Comparison of ENCODE assay signal across 20 cellular contexts in the genomic region with DNA sequence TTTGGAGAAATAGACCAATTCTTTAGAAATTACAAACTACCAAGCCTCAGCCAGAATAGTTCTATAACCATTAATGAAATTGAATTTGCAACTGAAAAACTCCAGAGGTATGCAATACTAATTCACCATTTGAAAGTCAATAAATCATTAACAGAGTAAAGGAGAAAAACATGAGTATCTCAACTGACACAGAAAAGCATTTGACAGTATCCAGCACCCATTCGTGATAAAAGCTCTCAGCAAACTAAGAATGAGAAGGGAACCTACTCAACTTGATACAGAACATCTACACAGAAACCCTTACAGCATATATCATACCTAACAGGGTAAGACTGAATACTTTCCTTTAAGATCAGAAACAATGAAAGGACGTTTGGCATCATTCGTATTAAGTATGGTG. TPM values are rescaled to one million over a fixed set of nuclear protein-coding genes. Genes with fewer than 3 reads are reported as not detected.
DNase-seq lines count a peak whose midpoint lies in the region; ATAC-seq, FAIRE-seq and TF ChIP-seq lines count a peak whose summit lies in the region.
"Had no signal": no experiment of that assay in that cellular context is flagged by ENCODE, and none has a peak within 500 bp of the region (broad histone marks: within the 10 kb centered on the region; RNA-seq: fewer than 3 reads in every experiment).

No MANE protein-coding gene starts in this region.

- ATAC-seq in GM18867 (IDR thresholded peaks at IDR 0.05; ENCODE audit: unreplicated experiment) (peak; percentile 66), GM19467 (IDR thresholded peaks at IDR 0.05; ENCODE audit: unreplicated experiment) (peak; percentile 53), HG02884 (IDR thresholded peaks at IDR 0.05; ENCODE audit: unreplicated experiment) (no peak)
- ATAC-seq: HCT116 had no signal

- TF ChIP-seq CTCF in HFFc6 (IDR thresholded peaks at IDR 0.05) = no peak

- peak; percentile 22 for FAIRE-seq in RCC 7860 (lab: Jason Lieb, UNC)

- peaks cover 14% of the 10 kb centered on the region; the same call in 1 of the 2 replicates for H3K4me1 Mint-ChIP-seq in HFFc6 (ENCODE audit: low read depth)
- H3K4me1 Mint-ChIP-seq: CD4-positive, CD25-positive, alpha-beta regulatory T cell had no signal

- no peak overlapping the region for H3K27ac Mint-ChIP-seq in HFFc6
- H3K27ac Mint-ChIP-seq: CD4-positive, CD25-positive, alpha-beta regulatory T cell had no signal

- no peaks in the 10 kb centered on the region for H3K9me3 Mint-ChIP-seq in HFFc6

- H3K36me3 Mint-ChIP-seq in HFFc6 (ENCODE audit: low read depth) = no peaks in the 10 kb centered on the region
- H3K36me3 Mint-ChIP-seq: CD4-positive, CD25-positive, alpha-beta regulatory T cell had no signal

- no peak overlapping the region for H3K4me3 Mint-ChIP-seq in HFFc6
- H3K4me3 Mint-ChIP-seq: CD4-positive, CD25-positive, alpha-beta regulatory T cell had no signal

- no peak for DNase-seq in RCC 7860 (ENCODE audit: low spot score)
- no peak for DNase-seq in nucleus accumbens (lab: John Stamatoyannopoulos, UW)
- DNase-seq in NCI-H82 treated with DMSO at 0.1 percent for 48 hours (lab: John Stamatoyannopoulos, UW; ENCODE audit: unreplicated experiment) = no peak
- no peak for DNase-seq in HFFc6
- DNase-seq: CD4-positive, CD25-positive, alpha-beta regulatory T cell; EL; GOT3; KBM-7; MM.1S; NCI-H1048; NCI-H1417 treated with DMSO at 0.1 percent for 48 hours; NCI-H187 treated with DMSO at 0.1 percent for 48 hours; NCI-H510A; NK-92 treated with Interleukin-12 subunit alpha and Interleukin-12 subunit beta, amount 100 ng/mL, for 24 hours; T-helper 1 cell; T-helper 9 cell had no signal

- H3K27me3 Mint-ChIP-seq in HFFc6 (ENCODE audit: insufficient read depth) = peaks cover 1% of the 10 kb centered on the region; the same call in 1 of the 2 replicates

RNA-seq across cellular contexts. Expression of gene ST6GALNAC5, which starts 54.3 kb away (rescaled TPM):
- total RNA-seq in HFFc6 (2021; fragmentation: NEBNext Ultra II Directional; extraction: Animal tissue kit (Norgen Biotek cat#: 25700)) = 1 to 10 TPM in 4 of 6 experiments, not detected in 2; 1.3 to 3.0 (median 2.1) TPM
- total RNA-seq: CD4-positive, CD25-positive, alpha-beta regulatory T cell had no signal
